Comparison of ENCODE assay signal across 39 cellular contexts in the genomic region with DNA sequence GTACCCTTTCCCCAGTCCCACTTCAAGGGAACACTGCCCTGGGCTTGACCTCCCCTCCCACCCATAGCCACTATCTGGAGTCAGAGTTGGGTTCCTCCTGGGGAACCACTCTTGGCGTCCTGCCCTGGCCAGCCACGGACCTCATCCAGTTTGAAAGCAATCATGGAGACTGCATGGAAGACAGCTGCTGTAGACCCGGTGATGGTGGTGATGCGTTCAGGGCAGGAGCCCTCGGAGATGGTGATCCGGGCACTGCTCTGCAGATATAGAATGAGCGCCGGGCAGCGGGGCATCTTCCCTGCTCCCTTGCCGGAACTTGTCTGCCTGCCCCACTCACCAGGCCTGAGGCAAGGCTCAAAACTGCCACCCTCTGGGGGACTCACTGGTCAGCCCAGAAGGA. TPM values are rescaled to one million over a fixed set of nuclear protein-coding genes. Genes with fewer than 3 reads are reported as not detected.
"Had no signal": no experiment of that assay in that cellular context is flagged by ENCODE, and none has a peak within 500 bp of the region (broad histone marks: within the 10 kb centered on the region; RNA-seq: fewer than 3 reads in every experiment).

No MANE protein-coding gene starts in this region.

- H3K27me3 Mint-ChIP-seq: brain had no signal

- H3K27me3 ChIP-seq: ascending aorta had no signal

- DNase-seq: activated CD4-positive, alpha-beta memory T cell treated with anti-CD3 and anti-CD28 coated beads, Interleukin-2, amount 10 ng/mL, durations not matched to agents 7 days and 5 days; activated CD4-positive, alpha-beta T cell treated with anti-CD3 and anti-CD28 coated beads for 1 hour; activated CD4-positive, alpha-beta T cell treated with anti-CD3 and anti-CD28 coated beads for 36 hours; activated CD4-positive, alpha-beta T cell treated with anti-CD3 and anti-CD28 coated beads for 48 hours; activated CD4-positive, alpha-beta T cell treated with anti-CD3 and anti-CD28 coated beads, Interleukin-2, amount 10 ng/mL, durations not matched to agents 7 days and 5 days; activated CD4-positive, alpha-beta T cell treated with anti-CD3 and anti-CD28 coated beads, Interleukin-2, amount 50 U/mL, for 48 hours; activated CD4-positive, CD25-positive, alpha-beta regulatory T cell; activated CD8-positive, alpha-beta memory T cell treated with anti-CD3 and anti-CD28 coated beads for 24 hours; activated CD8-positive, alpha-beta memory T cell treated with anti-CD3 and anti-CD28 coated beads, Interleukin-2, amount 10 ng/mL, durations not matched to agents 7 days and 5 days; activated CD8-positive, alpha-beta memory T cell treated with anti-CD3 and anti-CD28 coated beads, Interleukin-2, amount 50 U/mL, for 48 hours; activated CD8-positive, alpha-beta T cell treated with anti-CD3 and anti-CD28 coated beads, Interleukin-2, amount 10 ng/mL, durations not matched to agents 7 days and 5 days; activated effector memory CD4-positive, alpha-beta T cell treated with Interleukin-2 at 50 U/mL for 16 hours; activated gamma-delta T cell; activated naive CD4-positive, alpha-beta T cell treated with anti-CD3 and anti-CD28 coated beads, Interleukin-2, amount 10 ng/mL, durations not matched to agents 7 days and 5 days; activated naive CD4-positive, alpha-beta T cell treated with Interleukin-2 at 50 U/mL for 16 hours; activated naive CD8-positive, alpha-beta T cell treated with anti-CD3 and anti-CD28 coated beads, Interleukin-2, amount 10 ng/mL, durations not matched to agents 7 days and 5 days; activated naive CD8-positive, alpha-beta T cell treated with anti-CD3 and anti-CD28 coated beads, Interleukin-2, amount 50 U/mL, for 24 hours; activated T-cell treated with anti-CD3 and anti-CD28 coated beads, Interleukin-2, amount 50 U/mL, for 24 hours; activated T-cell treated with anti-CD3 and anti-CD28 coated beads, Interleukin-2, amount 50 U/mL, for 48 hours; amygdala; anterior cingulate cortex; caudate nucleus; cerebellar nuclear complex; T-helper 1 cell; T-helper 2 cell; T-helper 9 cell had no signal

- H3K4me3 Mint-ChIP-seq: activated CD4-positive, alpha-beta memory T cell treated with anti-CD3 and anti-CD28 coated beads, Interleukin-2, amount 10 ng/mL, durations not matched to agents 7 days and 5 days; activated CD4-positive, alpha-beta T cell treated with anti-CD3 and anti-CD28 coated beads for 36 hours; activated CD4-positive, alpha-beta T cell treated with anti-CD3 and anti-CD28 coated beads, Interleukin-2, amount 10 ng/mL, durations not matched to agents 7 days and 5 days; activated CD8-positive, alpha-beta memory T cell treated with anti-CD3 and anti-CD28 coated beads, Interleukin-2, amount 10 ng/mL, durations not matched to agents 7 days and 5 days; activated CD8-positive, alpha-beta T cell treated with anti-CD3 and anti-CD28 coated beads, Interleukin-2, amount 10 ng/mL, durations not matched to agents 7 days and 5 days; activated naive CD4-positive, alpha-beta T cell treated with anti-CD3 and anti-CD28 coated beads, Interleukin-2, amount 10 ng/mL, durations not matched to agents 7 days and 5 days; activated naive CD4-positive, alpha-beta T cell treated with anti-CD3 and anti-CD28 coated beads, Interleukin-2, amount 50 U/mL, for 24 hours; activated naive CD8-positive, alpha-beta T cell; activated naive CD8-positive, alpha-beta T cell treated with anti-CD3 and anti-CD28 coated beads, Interleukin-2, amount 10 ng/mL, durations not matched to agents 7 days and 5 days; activated naive CD8-positive, alpha-beta T cell treated with anti-CD3 and anti-CD28 coated beads, Interleukin-2, amount 50 U/mL, for 24 hours; activated T-cell treated with anti-CD3 and anti-CD28 coated beads, Interleukin-2, amount 50 U/mL, for 24 hours; brain; central memory CD8-positive, alpha-beta T cell; T-helper 1 cell treated with Interleukin-12 subunit alpha and Interleukin-12 subunit beta and Interleukin-4 antibody, amounts not matched to agents 30 μg/mL and 1 μg/mL, for 36 hours; T-helper 2 cell treated with Interferon-gamma antibody and Interleukin-4, amounts not matched to agents 5 μg/mL and 100 μg/mL, for 36 hours; WTC11 had no signal

- H3K27ac Mint-ChIP-seq: activated CD4-positive, alpha-beta memory T cell treated with anti-CD3 and anti-CD28 coated beads, Interleukin-2, amount 10 ng/mL, durations not matched to agents 7 days and 5 days; activated CD4-positive, alpha-beta T cell treated with anti-CD3 and anti-CD28 coated beads for 36 hours; activated CD4-positive, alpha-beta T cell treated with anti-CD3 and anti-CD28 coated beads, Interleukin-2, amount 10 ng/mL, durations not matched to agents 7 days and 5 days; activated CD8-positive, alpha-beta memory T cell treated with anti-CD3 and anti-CD28 coated beads, Interleukin-2, amount 10 ng/mL, durations not matched to agents 7 days and 5 days; activated CD8-positive, alpha-beta T cell treated with anti-CD3 and anti-CD28 coated beads, Interleukin-2, amount 10 ng/mL, durations not matched to agents 7 days and 5 days; activated naive CD4-positive, alpha-beta T cell treated with anti-CD3 and anti-CD28 coated beads, Interleukin-2, amount 50 U/mL, for 24 hours; activated naive CD8-positive, alpha-beta T cell; activated naive CD8-positive, alpha-beta T cell treated with anti-CD3 and anti-CD28 coated beads, Interleukin-2, amount 10 ng/mL, durations not matched to agents 7 days and 5 days; activated naive CD8-positive, alpha-beta T cell treated with anti-CD3 and anti-CD28 coated beads, Interleukin-2, amount 50 U/mL, for 24 hours; activated T-cell treated with anti-CD3 and anti-CD28 coated beads, Interleukin-2, amount 50 U/mL, for 24 hours; activated T-helper 2 cell treated with anti-CD3 and anti-CD28 coated beads, Interferon-gamma antibody, Interleukin-2, Interleukin-4, amounts not matched to agents 10 μg/mL and 5 μg/mL and 100 μg/mL, durations not matched to agents 14 hours and 24 hours and 36 hours; T-helper 1 cell treated with Interleukin-12 subunit alpha and Interleukin-12 subunit beta and Interleukin-4 antibody, amounts not matched to agents 30 μg/mL and 1 μg/mL, for 36 hours; T-helper 2 cell treated with Interferon-gamma antibody and Interleukin-4, amounts not matched to agents 5 μg/mL and 100 μg/mL, for 36 hours; WTC11 had no signal

- H3K9me3 ChIP-seq: ascending aorta had no signal

- H3K9me3 Mint-ChIP-seq: activated CD4-positive, alpha-beta memory T cell treated with anti-CD3 and anti-CD28 coated beads, Interleukin-2, amount 10 ng/mL, durations not matched to agents 7 days and 5 days; activated CD4-positive, alpha-beta T cell treated with anti-CD3 and anti-CD28 coated beads, Interleukin-2, amount 10 ng/mL, durations not matched to agents 7 days and 5 days; activated naive CD4-positive, alpha-beta T cell treated with anti-CD3 and anti-CD28 coated beads, Interleukin-2, amount 10 ng/mL, durations not matched to agents 7 days and 5 days; activated naive CD4-positive, alpha-beta T cell treated with anti-CD3 and anti-CD28 coated beads, Interleukin-2, amount 50 U/mL, for 24 hours; activated naive CD8-positive, alpha-beta T cell treated with anti-CD3 and anti-CD28 coated beads, Interleukin-2, amount 10 ng/mL, durations not matched to agents 7 days and 5 days; activated naive CD8-positive, alpha-beta T cell treated with anti-CD3 and anti-CD28 coated beads, Interleukin-2, amount 50 U/mL, for 24 hours; activated T-cell treated with anti-CD3 and anti-CD28 coated beads, Interleukin-2, amount 50 U/mL, for 24 hours; activated T-helper 2 cell treated with anti-CD3 and anti-CD28 coated beads, Interferon-gamma antibody, Interleukin-2, Interleukin-4, amounts not matched to agents 10 μg/mL and 5 μg/mL and 100 μg/mL, durations not matched to agents 14 hours and 24 hours and 36 hours; central memory CD8-positive, alpha-beta T cell; T-helper 1 cell treated with Interleukin-12 subunit alpha and Interleukin-12 subunit beta and Interleukin-4 antibody, amounts not matched to agents 30 μg/mL and 1 μg/mL, for 36 hours; T-helper 2 cell treated with Interferon-gamma antibody and Interleukin-4, amounts not matched to agents 5 μg/mL and 100 μg/mL, for 36 hours; WTC11 had no signal

- H3K4me1 Mint-ChIP-seq: activated naive CD8-positive, alpha-beta T cell treated with anti-CD3 and anti-CD28 coated beads, Interleukin-2, amount 50 U/mL, for 24 hours had no signal

- ATAC-seq: activated CD4-positive, alpha-beta T cell treated with anti-CD3 and anti-CD28 coated beads for 36 hours; activated CD4-positive, CD25-positive, alpha-beta regulatory T cell treated with anti-CD3 and anti-CD28 coated beads, Interleukin-2, amount 50 U/mL, for 24 hours; activated CD8-positive, alpha-beta memory T cell treated with anti-CD3 and anti-CD28 coated beads, Interleukin-2, amount 10 ng/mL, durations not matched to agents 7 days and 5 days; activated CD8-positive, alpha-beta T cell treated with anti-CD3 and anti-CD28 coated beads, Interleukin-2, amount 10 ng/mL, durations not matched to agents 7 days and 5 days; activated naive CD8-positive, alpha-beta T cell treated with anti-CD3 and anti-CD28 coated beads, Interleukin-2, amount 50 U/mL, for 24 hours; WTC11 had no signal

- H3K27ac ChIP-seq: ascending aorta, cardiac muscle cell, VCaP had no signal

- H3K36me3 Mint-ChIP-seq: activated CD8-positive, alpha-beta memory T cell treated with anti-CD3 and anti-CD28 coated beads, Interleukin-2, amount 10 ng/mL, durations not matched to agents 7 days and 5 days; activated naive CD4-positive, alpha-beta T cell treated with anti-CD3 and anti-CD28 coated beads, Interleukin-2, amount 10 ng/mL, durations not matched to agents 7 days and 5 days; WTC11 had no signal

- H3K4me3 ChIP-seq: ascending aorta, cardiac muscle cell had no signal

RNA-seq across cellular contexts. Expression of gene GPR62, which starts 5.2 kb away (rescaled TPM):
- total RNA-seq: activated CD4-positive, alpha-beta memory T cell treated with anti-CD3 and anti-CD28 coated beads, Interleukin-2, amount 10 ng/mL, durations not matched to agents 7 days and 5 days; activated CD4-positive, alpha-beta T cell treated with anti-CD3 and anti-CD28 coated beads for 36 hours; activated CD4-positive, alpha-beta T cell treated with anti-CD3 and anti-CD28 coated beads, Interleukin-2, amount 10 ng/mL, durations not matched to agents 7 days and 5 days; activated CD8-positive, alpha-beta memory T cell treated with anti-CD3 and anti-CD28 coated beads, Interleukin-2, amount 10 ng/mL, durations not matched to agents 7 days and 5 days; activated CD8-positive, alpha-beta T cell treated with anti-CD3 and anti-CD28 coated beads, Interleukin-2, amount 10 ng/mL, durations not matched to agents 7 days and 5 days; activated naive CD8-positive, alpha-beta T cell treated with anti-CD3 and anti-CD28 coated beads, Interleukin-2, amount 10 ng/mL, durations not matched to agents 7 days and 5 days; activated T-helper 2 cell treated with anti-CD3 and anti-CD28 coated beads, Interferon-gamma antibody, Interleukin-2, Interleukin-4, amounts not matched to agents 10 μg/mL and 5 μg/mL and 100 μg/mL, durations not matched to agents 14 hours and 24 hours and 36 hours; ascending aorta; bronchial epithelial cell had no signal
